In genomic region chr9:128274245-128274644, GRCh38 we compare ENCODE assay signal across 11 cellular contexts. TPM values are rescaled to one million over a fixed set of nuclear protein-coding genes. Genes with fewer than 3 reads are reported as not detected.
DNase-seq lines count a peak whose midpoint lies in the region; ATAC-seq and TF ChIP-seq lines count a peak whose summit lies in the region.
"Had no signal": no experiment of that assay in that cellular context is flagged by ENCODE, and none has a peak within 500 bp of the region (broad histone marks: within the 10 kb centered on the region; RNA-seq: fewer than 3 reads in every experiment).

No MANE protein-coding gene starts in this region.

- peaks cover 61% of the 10 kb centered on the region for H3K79me2 ChIP-seq in SK-N-SH (ENCODE audit: insufficient read depth)

- H3K36me3 Mint-ChIP-seq in progenitor cell of endocrine pancreas (ENCODE audit: insufficient read depth) = peaks cover 5% of the 10 kb centered on the region

- H3K4me2 ChIP-seq in SK-N-SH = peak overlapping the region; percentile 83

- peaks cover 19% of the 10 kb centered on the region; the same call in 1 of the 2 replicates for H4K20me1 ChIP-seq in SK-N-SH (ENCODE audit: insufficient read depth)

- DNase-seq in SK-N-SH = no peak
- DNase-seq in Panc1 (ENCODE audit: low read depth, low spot score) = no peak
- DNase-seq in epithelial cell of proximal tubule (ENCODE audit: low read depth) = no peak
- DNase-seq in progenitor cell of endocrine pancreas (ENCODE audit: low spot score, unreplicated experiment) = no peak
- DNase-seq in RWPE1 (ENCODE audit: low spot score) = no peak
- DNase-seq: 8988T, islet precursor cell had no signal

- H3K27me3 Mint-ChIP-seq in progenitor cell of endocrine pancreas = no peaks in the 10 kb centered on the region
- H3K27me3 Mint-ChIP-seq: dendritic cell treated with granulocyte-macrophage colony-stimulating factor and Interleukin-4, amounts not matched to agents 40 ng/mL and 50 ng/mL, for 4 days had no signal

- peak overlapping the region; percentile 94 for H3K4me3 Mint-ChIP-seq in progenitor cell of endocrine pancreas (ENCODE audit: low read depth)

- H3K4me1 ChIP-seq in SK-N-SH (ENCODE audit: control insufficient read depth in 1 of 2, insufficient read depth in 2 of 2, low read depth in 1 of 2, low read length in 1 of 2) (peaks cover 0 to 15% of the 10 kb centered on the region in 2 experiments; a peak in 1 of 4 replicates), Panc1 (ENCODE audit: control insufficient read depth, insufficient read depth, low read length) (no peaks in the 10 kb centered on the region)

- H3K9me3 Mint-ChIP-seq in progenitor cell of endocrine pancreas (ENCODE audit: low read depth) = no peaks in the 10 kb centered on the region
- H3K9me3 Mint-ChIP-seq: dendritic cell treated with granulocyte-macrophage colony-stimulating factor and Interleukin-4, amounts not matched to agents 40 ng/mL and 50 ng/mL, for 4 days had no signal

- H3F3A ChIP-seq in SK-N-SH (replicated peaks; ENCODE audit: insufficient read depth) = no peaks in the 10 kb centered on the region

- peak overlapping the region; percentile 98; the same call in 1 of the 2 replicates for H3K9ac ChIP-seq in SK-N-SH

- TF ChIP-seq CTCF in SK-N-SH (IDR thresholded peaks at IDR 0.05) (no peak), Panc1 (IDR thresholded peaks at IDR 0.05) (no peak), epithelial cell of proximal tubule (conservative IDR thresholded peaks at IDR 0.05; ENCODE audit: low read depth, low read length) (no peak), progenitor cell of endocrine pancreas (IDR thresholded peaks at IDR 0.05; ENCODE audit: unreplicated experiment) (no peak), RWPE1 (conservative IDR thresholded peaks at IDR 0.05; ENCODE audit: low read depth) (no peak)

- TF ChIP-seq EP300 in SK-N-SH (IDR thresholded peaks at IDR 0.05; ENCODE audit: borderline replicate concordance in 1 of 2, low read depth in 1 of 2, low read length in 1 of 2) = no peak

- H3K27ac ChIP-seq in SK-N-SH (ENCODE audit: low read depth in 2 of 2, low read length in 1 of 2) (peak overlapping the region in 1 of 2 experiments; percentile 91; a peak in 1 of 4 replicates), Panc1 (ENCODE audit: low read length) (no peak overlapping the region), RWPE1 (no peak overlapping the region)

- TSS peak; percentile 62 for BruUV-seq in Panc1 (replicated peaks; lab: Mats Ljungman, UMichigan)

- in situ Hi-C loops in Panc1 (cut with HindIII; ENCODE audit: low pct_unique_long_range_greater_than_20kb, low sequenced_read_pairs) = no loop called here

- H3K9me2 ChIP-seq in SK-N-SH = no peaks in the 10 kb centered on the region

- no peak overlapping the region for H3K27ac Mint-ChIP-seq in progenitor cell of endocrine pancreas

- no peak overlapping the region for H2AFZ ChIP-seq in SK-N-SH (ENCODE audit: low read depth)

- H3K36me3 ChIP-seq in SK-N-SH (replicated peaks in 1 of 2; ENCODE audit: control insufficient read depth in 1 of 2, insufficient read depth in 2 of 2, low read length in 1 of 2) (peaks cover 29 to 37% of the 10 kb centered on the region in 2 experiments), Panc1 (ENCODE audit: control insufficient read depth, insufficient read depth, low read length) (peaks cover 4% of the 10 kb centered on the region)

- H3K4me3 ChIP-seq in SK-N-SH (ENCODE audit: low read depth in 2 of 2, low read length in 1 of 2) (peak overlapping the region in 1 of 2 experiments; percentile 90; a peak in 2 of 4 replicates), Panc1 (ENCODE audit: low read depth in 2 of 2, low read length in 2 of 2) (no peak overlapping the region; a peak in 1 of 4 replicates), epithelial cell of proximal tubule (ENCODE audit: low read depth, low read length) (peak overlapping the region; percentile 100)

- CTCF ChIA-PET in SK-N-SH (lab: Yijun Ruan, JAX) = interaction anchor here (1.3 kb wide), 1 partner anchor 19 kb away, joined by 5 read pairs; no protein-coding TSS in a partner anchor
- CTCF ChIA-PET in Panc1 (lab: Charles Lee) = no interaction called here
- CTCF ChIA-PET in RWPE1 (lab: Yijun Ruan, JAX) = no interaction called here

- H3K27me3 ChIP-seq in SK-N-SH (ENCODE audit: insufficient read depth) (no peaks in the 10 kb centered on the region), Panc1 (ENCODE audit: control insufficient read depth, insufficient read depth, low read length) (no peaks in the 10 kb centered on the region)

- H3K9me3 ChIP-seq in SK-N-SH = no peaks in the 10 kb centered on the region
- H3K9me3 ChIP-seq in Panc1 (ENCODE audit: control insufficient read depth, insufficient read depth, low read depth, low read length) = no peaks in the 10 kb centered on the region

- TF ChIP-seq RAD21 in SK-N-SH (IDR thresholded peaks at IDR 0.05; ENCODE audit: low read length) = no peak

- 78% methylated on average over 8 of the region's 8 CpGs for WGBS in SK-N-SH (ENCODE audit: low lambda C conversion rate)

- POLR2A ChIA-PET in SK-N-SH (lab: Yijun Ruan, JAX) = no interaction called here
- POLR2A ChIA-PET in Panc1 (lab: Charles Lee) = no interaction called here
- POLR2A ChIA-PET in RWPE1 (lab: Yijun Ruan, JAX; ENCODE audit: low non-redundant PET) = no interaction called here

- no peak for ATAC-seq in SK-N-SH treated with all-trans-retinoic acid at 6 μM for 48 hours
- no peak for ATAC-seq in Panc1
- ATAC-seq in HG03460 (IDR thresholded peaks at IDR 0.05; ENCODE audit: unreplicated experiment) = no peak
- ATAC-seq in HG02610 (IDR thresholded peaks at IDR 0.05; ENCODE audit: unreplicated experiment) = no peak

- peaks cover 14% of the 10 kb centered on the region for H3K4me1 Mint-ChIP-seq in progenitor cell of endocrine pancreas (ENCODE audit: low read depth)

- intact Hi-C loops in Panc1 (cut with micrococcal nuclease; ENCODE audit: unreplicated experiment) = no loop called here

TF ChIP-seq in SK-N-SH, 30 proteins besides CTCF, POLR2A, EP300 and RAD21 (continues in another document):
- TF ChIP-seq, protein P1, sequence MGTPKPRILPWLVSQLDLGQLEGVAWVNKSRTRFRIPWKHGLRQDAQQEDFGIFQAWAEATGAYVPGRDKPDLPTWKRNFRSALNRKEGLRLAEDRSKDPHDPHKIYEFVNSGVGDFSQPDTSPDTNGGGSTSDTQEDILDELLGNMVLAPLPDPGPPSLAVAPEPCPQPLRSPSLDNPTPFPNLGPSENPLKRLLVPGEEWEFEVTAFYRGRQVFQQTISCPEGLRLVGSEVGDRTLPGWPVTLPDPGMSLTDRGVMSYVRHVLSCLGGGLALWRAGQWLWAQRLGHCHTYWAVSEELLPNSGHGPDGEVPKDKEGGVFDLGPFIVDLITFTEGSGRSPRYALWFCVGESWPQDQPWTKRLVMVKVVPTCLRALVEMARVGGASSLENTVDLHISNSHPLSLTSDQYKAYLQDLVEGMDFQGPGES (IDR thresholded peaks at IDR 0.05; ENCODE audit: low read depth, low read length) = no peak

TF ChIP-seq in SK-N-SH treated with all-trans-retinoic acid at 6 μM for 48 hours, 23 proteins besides CTCF, POLR2A, EP300 and RAD21 (continues in another document):
- no peak for TF ChIP-seq ARNTL (CRISPR knock-in tag; IDR thresholded peaks at IDR 0.05; ENCODE audit: borderline replicate concordance, low read depth)
- TF ChIP-seq ZFP30 (CRISPR knock-in tag; IDR thresholded peaks at IDR 0.05) = no peak
- no peak for TF ChIP-seq ZNF565 (CRISPR knock-in tag; conservative IDR thresholded peaks at IDR 0.05; ENCODE audit: low read depth)
- no peak for TF ChIP-seq TCF4 (CRISPR knock-in tag; IDR thresholded peaks at IDR 0.05; ENCODE audit: borderline replicate concordance)
- TF ChIP-seq, protein P2, sequence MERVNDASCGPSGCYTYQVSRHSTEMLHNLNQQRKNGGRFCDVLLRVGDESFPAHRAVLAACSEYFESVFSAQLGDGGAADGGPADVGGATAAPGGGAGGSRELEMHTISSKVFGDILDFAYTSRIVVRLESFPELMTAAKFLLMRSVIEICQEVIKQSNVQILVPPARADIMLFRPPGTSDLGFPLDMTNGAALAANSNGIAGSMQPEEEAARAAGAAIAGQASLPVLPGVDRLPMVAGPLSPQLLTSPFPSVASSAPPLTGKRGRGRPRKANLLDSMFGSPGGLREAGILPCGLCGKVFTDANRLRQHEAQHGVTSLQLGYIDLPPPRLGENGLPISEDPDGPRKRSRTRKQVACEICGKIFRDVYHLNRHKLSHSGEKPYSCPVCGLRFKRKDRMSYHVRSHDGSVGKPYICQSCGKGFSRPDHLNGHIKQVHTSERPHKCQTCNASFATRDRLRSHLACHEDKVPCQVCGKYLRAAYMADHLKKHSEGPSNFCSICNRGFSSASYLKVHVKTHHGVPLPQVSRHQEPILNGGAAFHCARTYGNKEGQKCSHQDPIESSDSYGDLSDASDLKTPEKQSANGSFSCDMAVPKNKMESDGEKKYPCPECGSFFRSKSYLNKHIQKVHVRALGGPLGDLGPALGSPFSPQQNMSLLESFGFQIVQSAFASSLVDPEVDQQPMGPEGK (CRISPR knock-in tag; IDR thresholded peaks at IDR 0.05; ENCODE audit: borderline replicate concordance) = no peak

RNA-seq across cellular contexts. Expression of gene GOLGA2, which starts 1.6 kb away (rescaled TPM):
- 103 and 120 TPM in 2 replicates for polyA plus RNA-seq in SK-N-SH (2012; rRNA removed)
- 84.7 and 98.3 TPM in 2 replicates for polyA plus RNA-seq in SK-N-SH (2012; cell fraction: cytosol; rRNA removed)
- 156 and 170 TPM in 2 replicates for polyA plus RNA-seq in SK-N-SH (2012; cell fraction: nucleus; rRNA removed)
- total RNA-seq in Panc1 (2021; ENCODE audit: unreplicated experiment) (69.6 TPM), epithelial cell of proximal tubule (35.9 and 41.3 TPM in 2 replicates), progenitor cell of endocrine pancreas (87.0 and 108 TPM in 2 replicates)
- polyA plus RNA-seq in Panc1 (2012; ENCODE audit: insufficient read length) = 70.6 TPM

RNA-seq across cellular contexts. Expression of gene SWI5, which starts 1.8 kb away (rescaled TPM):
- polyA plus RNA-seq in SK-N-SH (2012; rRNA removed) = 84.1 and 89.7 TPM in 2 replicates
- 63.4 and 76.6 TPM in 2 replicates for polyA plus RNA-seq in SK-N-SH (2012; cell fraction: cytosol; rRNA removed)
- polyA plus RNA-seq in SK-N-SH (2012; cell fraction: nucleus; rRNA removed) = 27.7 and 32.2 TPM in 2 replicates
- total RNA-seq in Panc1 (2021; ENCODE audit: unreplicated experiment) = 28.3 TPM
- polyA plus RNA-seq in Panc1 (2012; ENCODE audit: insufficient read length) = 31.2 TPM
- 25.3 and 37.4 TPM in 2 replicates for total RNA-seq in epithelial cell of proximal tubule
- total RNA-seq in progenitor cell of endocrine pancreas = 18.8 and 20.7 TPM in 2 replicates

RNA-seq across cellular contexts. Expression of gene TRUB2, which starts 48.0 kb away (rescaled TPM):
- 18.8 and 23.3 TPM in 2 replicates for polyA plus RNA-seq in SK-N-SH (2012; rRNA removed)
- 10.6 and 17.0 TPM in 2 replicates for polyA plus RNA-seq in SK-N-SH (2012; cell fraction: cytosol; rRNA removed)
- 29.9 and 31.3 TPM in 2 replicates for polyA plus RNA-seq in SK-N-SH (2012; cell fraction: nucleus; rRNA removed)
- total RNA-seq in Panc1 (2021; ENCODE audit: unreplicated experiment) (22.5 TPM), epithelial cell of proximal tubule (14.1 and 20.0 TPM in 2 replicates), progenitor cell of endocrine pancreas (29.2 and 31.6 TPM in 2 replicates)
- 26.9 TPM for polyA plus RNA-seq in Panc1 (2012; ENCODE audit: insufficient read length)

RNA-seq across cellular contexts. Expression of gene COQ4, which starts 48.4 kb away (rescaled TPM):
- polyA plus RNA-seq in SK-N-SH (2012; rRNA removed) = 54.7 and 57.2 TPM in 2 replicates
- 28.0 and 36.9 TPM in 2 replicates for polyA plus RNA-seq in SK-N-SH (2012; cell fraction: cytosol; rRNA removed)
- polyA plus RNA-seq in SK-N-SH (2012; cell fraction: nucleus; rRNA removed) = 152 and 171 TPM in 2 replicates
- total RNA-seq in Panc1 (2021; ENCODE audit: unreplicated experiment) (19.1 TPM), epithelial cell of proximal tubule (54.2 and 68.8 TPM in 2 replicates), progenitor cell of endocrine pancreas (64.5 and 68.5 TPM in 2 replicates)
- polyA plus RNA-seq in Panc1 (2012; ENCODE audit: insufficient read length) = 17.6 TPM
